ENCODE assay signal across 17 cellular contexts in genomic region chr6:111265842-111266241, GRCh38.
"Had no signal": no experiment of that assay in that cellular context is flagged by ENCODE, and none has a peak within 500 bp of the region (broad histone marks: within the 10 kb centered on the region; RNA-seq: fewer than 3 reads in every experiment).

No MANE protein-coding gene starts in this region.

- DNase-seq: activated CD4-positive, alpha-beta T cell treated with anti-CD3 and anti-CD28 coated beads, Interleukin-2, amount 10 ng/mL, durations not matched to agents 7 days and 5 days; activated CD4-positive, CD25-positive, alpha-beta regulatory T cell; activated naive CD4-positive, alpha-beta T cell treated with anti-CD3 and anti-CD28 coated beads, Interleukin-2, amount 50 U/mL, for 16 hours; activated T-cell treated with anti-CD3 and anti-CD28 coated beads, Interleukin-2, amount 50 U/mL, for 1 hour; adrenal gland; esophagus squamous epithelium; left cardiac atrium; mucosa of descending colon; naive thymus-derived CD8-positive, alpha-beta T cell; T1000; thyroid gland; uterus had no signal

- H3K27ac ChIP-seq: adrenal gland, esophagus squamous epithelium, gastroesophageal sphincter, neutrophil, skin epidermis, thyroid gland, uterus had no signal

- H3K9me3 ChIP-seq: adrenal gland, esophagus squamous epithelium, gastroesophageal sphincter, mucosa of descending colon, neutrophil, right atrium auricular region, thyroid gland, uterus had no signal

- H3K27me3 ChIP-seq: adrenal gland, esophagus squamous epithelium, gastroesophageal sphincter, neutrophil, right atrium auricular region, thyroid gland, uterus had no signal

- H3K4me1 ChIP-seq: thyroid gland, uterus had no signal

- H3K4me3 ChIP-seq: adrenal gland, esophagus squamous epithelium, gastroesophageal sphincter, lung, mucosa of descending colon, right atrium auricular region, skin epidermis, thyroid gland, uterus had no signal

- H3K36me3 ChIP-seq: uterus had no signal

- ATAC-seq: gastroesophageal sphincter; mucosa of descending colon; naive thymus-derived CD8-positive, alpha-beta T cell had no signal
